In genomic region chr1:17539202-17539525, GRCh38 we compare ENCODE assay signal across 9 cellular contexts. TPM values are rescaled to one million over a fixed set of nuclear protein-coding genes. Genes with fewer than 3 reads are reported as not detected.
DNase-seq lines count a peak whose midpoint lies in the region; ATAC-seq and TF ChIP-seq lines count a peak whose summit lies in the region.
"Had no signal": no experiment of that assay in that cellular context is flagged by ENCODE, and none has a peak within 500 bp of the region (broad histone marks: within the 10 kb centered on the region; RNA-seq: fewer than 3 reads in every experiment).

No MANE protein-coding gene starts in this region.

- H3K79me2 ChIP-seq in fibroblast of lung (ENCODE audit: control insufficient read depth, insufficient read depth, low read length): peaks cover 19% of the 10 kb centered on the region

- H3K4me3 Mint-ChIP-seq in osteocyte (ENCODE audit: unreplicated experiment): peak overlapping the region; percentile 79

- H3K4me2 ChIP-seq in fibroblast of lung (ENCODE audit: extremely low read depth, insufficient read depth, low read length): peak overlapping the region; percentile 51

- no peak overlapping the region for H2AFZ ChIP-seq in fibroblast of lung (ENCODE audit: low read length)

- H3K4me1 ChIP-seq in Peyer's patch: peaks cover 0 to 48% (median 8%) of the 10 kb centered on the region in 4 donors
- H3K4me1 ChIP-seq in fibroblast of lung (ENCODE audit: control insufficient read depth, extremely low read depth, insufficient read depth, low read length): peaks cover 2% of the 10 kb centered on the region

- peak overlapping the region; percentile 92 for H3K27ac Mint-ChIP-seq in osteocyte (ENCODE audit: unreplicated experiment)

- H3K9me3 Mint-ChIP-seq in osteocyte (ENCODE audit: unreplicated experiment): no peaks in the 10 kb centered on the region

- no peaks in the 10 kb centered on the region for H3K9me3 ChIP-seq in Peyer's patch
- no peaks in the 10 kb centered on the region for H3K9me3 ChIP-seq in fibroblast of lung (ENCODE audit: control insufficient read depth, insufficient read depth, low read depth, low read length)

- H3K27ac ChIP-seq in Peyer's patch (peak overlapping the region; percentile 68 to 88 (median 77)), fibroblast of lung (ENCODE audit: insufficient read depth, low read length) (no peak overlapping the region)

- no peak for TF ChIP-seq CTCF in AG09309 (IDR thresholded peaks at IDR 0.05; ENCODE audit: control insufficient read depth, insufficient read depth, low read depth, low read length, missing control alignments)
- TF ChIP-seq CTCF in Peyer's patch (IDR thresholded peaks at IDR 0.05): no peak
- no peak for TF ChIP-seq CTCF in fibroblast of lung (conservative IDR thresholded peaks at IDR 0.05 in 1 of 2, IDR thresholded peaks at IDR 0.05 in 1 of 2; ENCODE audit: low read depth in 1 of 2, low read length in 2 of 2)
- TF ChIP-seq CTCF in osteocyte (IDR thresholded peaks at IDR 0.05): no peak

- no peak for TF ChIP-seq POLR2A in Peyer's patch (IDR thresholded peaks at IDR 0.05)

- no peaks in the 10 kb centered on the region for H3K36me3 Mint-ChIP-seq in osteocyte (ENCODE audit: unreplicated experiment)

- H3K4me3 ChIP-seq in AG09309 (ENCODE audit: control insufficient read depth, low read depth, low read length) (peak overlapping the region; percentile 34), Peyer's patch (peak overlapping the region; percentile 33 to 82 (median 67)), fibroblast of lung (replicated peaks in 1 of 4; ENCODE audit: control extremely low read depth in 1 of 4, insufficient read depth in 1 of 4, low read depth in 3 of 4, low read length in 4 of 4) (peak overlapping the region in 1 of 4 experiments; percentile 40)

- peaks cover 25% of the 10 kb centered on the region for H3K4me1 Mint-ChIP-seq in osteocyte (ENCODE audit: unreplicated experiment)

- H3K36me3 ChIP-seq in Peyer's patch (no peaks in the 10 kb centered on the region), fibroblast of lung (ENCODE audit: control insufficient read depth, insufficient read depth, low read length) (no peaks in the 10 kb centered on the region)

- H4K20me1 ChIP-seq in fibroblast of lung (ENCODE audit: control insufficient read depth, extremely low read depth, insufficient read depth, low read length): no peaks in the 10 kb centered on the region

- no peak for DNase-seq in AG09309 (ENCODE audit: low read depth)
- no peak for DNase-seq in Peyer's patch
- no peak for DNase-seq in fibroblast of lung (ENCODE audit: low read depth in 2 of 2)
- DNase-seq in osteocyte (ENCODE audit: extremely low spot score, unreplicated experiment): no peak
- DNase-seq in SHP77 (lab: John Stamatoyannopoulos, UW): no peak
- no peak for DNase-seq in NCI-H187 treated with DMSO at 0.1 percent for 48 hours (lab: John Stamatoyannopoulos, UW)

- H3K27me3 Mint-ChIP-seq in osteocyte (ENCODE audit: unreplicated experiment): no peaks in the 10 kb centered on the region

- H3K9ac ChIP-seq in fibroblast of lung (ENCODE audit: insufficient read depth, low read length): no peak overlapping the region

- ATAC-seq in GM21528 (IDR thresholded peaks at IDR 0.05; ENCODE audit: low FRiP score, unreplicated experiment) (no peak), HG02588 (IDR thresholded peaks at IDR 0.05; ENCODE audit: unreplicated experiment) (no peak)

- H3K27me3 ChIP-seq in Peyer's patch (no peaks in the 10 kb centered on the region), fibroblast of lung (ENCODE audit: control insufficient read depth, insufficient read depth, low read length) (no peaks in the 10 kb centered on the region)

RNA-seq across cellular contexts. Expression of gene ARHGEF10L, which starts 0.3 kb away (rescaled TPM):
- total RNA-seq in Peyer's patch (100 to 1,000 TPM in 3 of 4 donors, 10 to 100 TPM in 1; 72.7 to 177 (median 156) TPM), fibroblast of lung (13.1 and 24.3 TPM in 2 replicates), osteocyte (24.0 and 26.0 TPM in 2 replicates)
- 7.5 and 11.2 TPM in 2 replicates for polyA plus RNA-seq in fibroblast of lung
- 10.9 and 16.2 TPM in 2 replicates for polyA plus RNA-seq in fibroblast of lung (2012)
- polyA minus RNA-seq in fibroblast of lung (ENCODE audit: low replicate concordance): 24.9 and 51.1 TPM in 2 replicates
- total RNA-seq: T-helper 2 cell treated with Interferon-gamma antibody and Interleukin-4, amounts not matched to agents 100 ng/mL and 5 ng/mL, for 36 hours had no signal
